Comparison of ENCODE assay signal across 8 cellular contexts in genomic region chr1:1080122-1080753, GRCh38. TPM values are rescaled to one million over a fixed set of nuclear protein-coding genes. Genes with fewer than 3 reads are reported as not detected.
DNase-seq lines count a peak whose midpoint lies in the region; ATAC-seq lines count a peak whose summit lies in the region.

No MANE protein-coding gene starts in this region.

- CTCF ChIA-PET in CD8-positive, alpha-beta memory T cell (lab: Charles Lee) = interaction anchor here (1.2 kb wide), 1 partner anchor 16 kb away, joined by 3 read pairs; no protein-coding TSS in a partner anchor

- in situ Hi-C loops in HAP-1 (cut with MboI; ENCODE audit: low sequenced_read_pairs) = no loop called here

- H3K36me3 ChIP-seq in CD8-positive, alpha-beta memory T cell (ENCODE audit: insufficient read depth, low read length) = no peaks in the 10 kb centered on the region
- H3K36me3 ChIP-seq in HAP-1 (replicated peaks) = no peaks in the 10 kb centered on the region
- H3K36me3 ChIP-seq in mesodermal cell (ENCODE audit: control insufficient read depth, insufficient read depth, low read length) = peaks cover 5% of the 10 kb centered on the region

- peak overlapping the region; percentile 16 for H3K27ac ChIP-seq in CD8-positive, alpha-beta memory T cell (ENCODE audit: low read depth, low read length)
- peak overlapping the region; percentile 86 for H3K27ac ChIP-seq in mesodermal cell (ENCODE audit: low read depth, low read length, severe bottlenecking)

- no peaks in the 10 kb centered on the region for H3K9me3 ChIP-seq in CD8-positive, alpha-beta memory T cell (ENCODE audit: low read length)
- H3K9me3 ChIP-seq in HAP-1 (no peaks in the 10 kb centered on the region), mesodermal cell (ENCODE audit: control insufficient read depth, low read length) (no peaks in the 10 kb centered on the region)

- H3K4me3 Mint-ChIP-seq in CD8-positive, alpha-beta memory T cell = peak overlapping the region in 1 of 7 donors; percentile 66
- H3K4me3 Mint-ChIP-seq in effector memory CD8-positive, alpha-beta T cell = no peak overlapping the region

- no peak overlapping the region for H3K27ac Mint-ChIP-seq in CD8-positive, alpha-beta memory T cell
- H3K27ac Mint-ChIP-seq in effector memory CD8-positive, alpha-beta T cell = no peak overlapping the region

- H3K9me3 Mint-ChIP-seq in CD8-positive, alpha-beta memory T cell = no peaks in the 10 kb centered on the region
- H3K9me3 Mint-ChIP-seq in effector memory CD8-positive, alpha-beta T cell = no peaks in the 10 kb centered on the region

- peak; percentile 13 for ATAC-seq in effector memory CD8-positive, alpha-beta T cell (replicated peaks)

- 0 to 1% methylated on average over 6 to 13 of the region's 22 CpGs for WGBS in mesodermal cell (ENCODE audit: insufficient coverage in 2 of 2), 2 experiments

- DNase-seq in CD8-positive, alpha-beta memory T cell = peak in 1 of 5 donors; percentile 8
- DNase-seq in HAP-1 (ENCODE audit: low spot score in 2 of 2) (peak; percentile 48 to 79), RPMI8226 (peak; percentile 81), germinal center (ENCODE audit: low spot score) (no peak), KG1 (lab: John Stamatoyannopoulos, UW) (no peak), SIG-M5 treated with dmso at 0.1 percent for 504 hours (lab: John Stamatoyannopoulos, UW; ENCODE audit: unreplicated experiment) (no peak)
- no peak for DNase-seq in effector memory CD8-positive, alpha-beta T cell

- no peaks in the 10 kb centered on the region for H3K27me3 ChIP-seq in CD8-positive, alpha-beta memory T cell (ENCODE audit: insufficient read depth, low read length, poor library complexity, severe bottlenecking)
- H3K27me3 ChIP-seq in HAP-1 (ENCODE audit: low read depth) = peaks cover 2% of the 10 kb centered on the region

- H3K4me1 ChIP-seq in CD8-positive, alpha-beta memory T cell (ENCODE audit: insufficient read depth, low read length) = peaks cover 11% of the 10 kb centered on the region
- peaks cover 11% of the 10 kb centered on the region for H3K4me1 ChIP-seq in HAP-1
- H3K4me1 ChIP-seq in mesodermal cell (ENCODE audit: control insufficient read depth, insufficient read depth, low read length, poor library complexity, severe bottlenecking) = peaks cover 12% of the 10 kb centered on the region

- peaks cover 0 to 2% (median 0%) of the 10 kb centered on the region in 3 donors for H3K36me3 Mint-ChIP-seq in CD8-positive, alpha-beta memory T cell
- no peaks in the 10 kb centered on the region for H3K36me3 Mint-ChIP-seq in effector memory CD8-positive, alpha-beta T cell (ENCODE audit: insufficient read depth)

- H3K4me3 ChIP-seq in CD8-positive, alpha-beta memory T cell (ENCODE audit: low read length) = no peak overlapping the region
- H3K4me3 ChIP-seq in HAP-1 (0 out of 2 replicates have a peak overlapping the region, but pooled peaks have one; percentile 3), mesodermal cell (ENCODE audit: extremely low read depth, insufficient read depth, low read length, poor library complexity, severe bottlenecking) (peak overlapping the region; percentile 24)

- H3K4me1 Mint-ChIP-seq in CD8-positive, alpha-beta memory T cell = peaks cover 0 to 8% (median 2%) of the 10 kb centered on the region in 3 donors
- no peaks in the 10 kb centered on the region for H3K4me1 Mint-ChIP-seq in effector memory CD8-positive, alpha-beta T cell (ENCODE audit: low read depth in 2 of 2)

- POLR2A ChIA-PET in CD8-positive, alpha-beta memory T cell (lab: Charles Lee) = no interaction called here

- H3K27me3 Mint-ChIP-seq in CD8-positive, alpha-beta memory T cell = no peaks in the 10 kb centered on the region
- H3K27me3 Mint-ChIP-seq in effector memory CD8-positive, alpha-beta T cell = peaks cover 0 to under 1% of the 10 kb centered on the region in 2 donors

RNA-seq across cellular contexts. Expression of gene RNF223, which starts 6.1 kb away (rescaled TPM):
- total RNA-seq in CD8-positive, alpha-beta memory T cell = not detected
- not detected for polyA plus RNA-seq in CD8-positive, alpha-beta memory T cell
- polyA plus RNA-seq in mesodermal cell (2013, experiment 1 of 2) = not detected
- polyA plus RNA-seq in mesodermal cell (2013, experiment 2 of 2) = not detected

RNA-seq across cellular contexts. Expression of gene C1orf159, which starts 35.7 kb away (rescaled TPM):
- 10 to 100 TPM; 18.7 to 20.8 TPM for total RNA-seq in CD8-positive, alpha-beta memory T cell
- 7.9 TPM for polyA plus RNA-seq in CD8-positive, alpha-beta memory T cell
- 17.2 TPM for polyA plus RNA-seq in mesodermal cell (2013, experiment 1 of 2)
- polyA plus RNA-seq in mesodermal cell (2013, experiment 2 of 2) = 11.9 TPM

Comparison
In these comparisons a context has a peak if more than half of its experiments do, and no peak if none do; other contexts are left out.
1. DNase-seq: peak in HAP-1 (2 of 2) and RPMI8226 (single experiment); none in effector memory CD8-positive, alpha-beta T cell (0 of 3), germinal center (single experiment), KG1 (single experiment) and SIG-M5 treated with dmso at 0.1 percent for 504 hours (single experiment).